ENCODE assay signal across 1 cellular context in genomic region chr17:18968945-18969887, GRCh38.
TF ChIP-seq lines count a peak whose summit lies in the region.

No MANE protein-coding gene starts in this region.

TF ChIP-seq in HepG2, 621 proteins besides CTCF, POLR2A, EP300 and RAD21 (continued from another document and continues in another):
- TF ChIP-seq ZHX1 (CRISPR knock-in tag; IDR thresholded peaks at IDR 0.05; ENCODE audit: low read depth) = no peak
- no peak for TF ChIP-seq POLR2AphosphoS5 (IDR thresholded peaks at IDR 0.05; ENCODE audit: low read depth, low read length)
- TF ChIP-seq MTF1 (CRISPR knock-in tag; IDR thresholded peaks at IDR 0.05) = no peak
- TF ChIP-seq, protein P1, sequence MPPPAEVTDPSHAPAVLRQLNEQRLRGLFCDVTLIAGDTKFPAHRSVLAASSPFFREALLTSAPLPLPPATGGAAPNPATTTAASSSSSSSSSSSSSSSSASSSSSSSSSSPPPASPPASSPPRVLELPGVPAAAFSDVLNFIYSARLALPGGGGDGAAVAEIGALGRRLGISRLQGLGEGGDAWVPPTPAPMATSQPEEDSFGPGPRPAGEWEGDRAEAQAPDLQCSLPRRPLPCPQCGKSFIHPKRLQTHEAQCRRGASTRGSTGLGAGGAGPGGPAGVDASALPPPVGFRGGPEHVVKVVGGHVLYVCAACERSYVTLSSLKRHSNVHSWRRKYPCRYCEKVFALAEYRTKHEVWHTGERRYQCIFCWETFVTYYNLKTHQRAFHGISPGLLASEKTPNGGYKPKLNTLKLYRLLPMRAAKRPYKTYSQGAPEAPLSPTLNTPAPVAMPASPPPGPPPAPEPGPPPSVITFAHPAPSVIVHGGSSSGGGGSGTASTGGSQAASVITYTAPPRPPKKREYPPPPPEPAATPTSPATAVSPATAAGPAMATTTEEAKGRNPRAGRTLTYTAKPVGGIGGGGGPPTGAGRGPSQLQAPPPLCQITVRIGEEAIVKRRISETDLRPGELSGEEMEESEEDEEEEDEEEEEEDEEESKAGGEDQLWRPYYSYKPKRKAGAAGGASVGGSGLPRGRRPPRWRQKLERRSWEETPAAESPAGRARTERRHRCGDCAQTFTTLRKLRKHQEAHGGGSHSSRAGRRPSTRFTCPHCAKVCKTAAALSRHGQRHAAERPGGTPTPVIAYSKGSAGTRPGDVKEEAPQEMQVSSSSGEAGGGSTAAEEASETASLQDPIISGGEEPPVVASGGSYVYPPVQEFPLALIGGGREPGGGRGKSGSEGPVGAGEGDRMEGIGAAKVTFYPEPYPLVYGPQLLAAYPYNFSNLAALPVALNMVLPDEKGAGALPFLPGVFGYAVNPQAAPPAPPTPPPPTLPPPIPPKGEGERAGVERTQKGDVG (CRISPR knock-in tag; IDR thresholded peaks at IDR 0.05; ENCODE audit: borderline replicate concordance) = no peak
- TF ChIP-seq ZNF496 (CRISPR knock-in tag; IDR thresholded peaks at IDR 0.05; ENCODE audit: insufficient replicate concordance) = no peak
- no peak for TF ChIP-seq ZNF160 (CRISPR knock-in tag; IDR thresholded peaks at IDR 0.05)
- no peak for TF ChIP-seq FOXA3 (CRISPR knock-in tag; IDR thresholded peaks at IDR 0.05)
- TF ChIP-seq, protein P2, sequence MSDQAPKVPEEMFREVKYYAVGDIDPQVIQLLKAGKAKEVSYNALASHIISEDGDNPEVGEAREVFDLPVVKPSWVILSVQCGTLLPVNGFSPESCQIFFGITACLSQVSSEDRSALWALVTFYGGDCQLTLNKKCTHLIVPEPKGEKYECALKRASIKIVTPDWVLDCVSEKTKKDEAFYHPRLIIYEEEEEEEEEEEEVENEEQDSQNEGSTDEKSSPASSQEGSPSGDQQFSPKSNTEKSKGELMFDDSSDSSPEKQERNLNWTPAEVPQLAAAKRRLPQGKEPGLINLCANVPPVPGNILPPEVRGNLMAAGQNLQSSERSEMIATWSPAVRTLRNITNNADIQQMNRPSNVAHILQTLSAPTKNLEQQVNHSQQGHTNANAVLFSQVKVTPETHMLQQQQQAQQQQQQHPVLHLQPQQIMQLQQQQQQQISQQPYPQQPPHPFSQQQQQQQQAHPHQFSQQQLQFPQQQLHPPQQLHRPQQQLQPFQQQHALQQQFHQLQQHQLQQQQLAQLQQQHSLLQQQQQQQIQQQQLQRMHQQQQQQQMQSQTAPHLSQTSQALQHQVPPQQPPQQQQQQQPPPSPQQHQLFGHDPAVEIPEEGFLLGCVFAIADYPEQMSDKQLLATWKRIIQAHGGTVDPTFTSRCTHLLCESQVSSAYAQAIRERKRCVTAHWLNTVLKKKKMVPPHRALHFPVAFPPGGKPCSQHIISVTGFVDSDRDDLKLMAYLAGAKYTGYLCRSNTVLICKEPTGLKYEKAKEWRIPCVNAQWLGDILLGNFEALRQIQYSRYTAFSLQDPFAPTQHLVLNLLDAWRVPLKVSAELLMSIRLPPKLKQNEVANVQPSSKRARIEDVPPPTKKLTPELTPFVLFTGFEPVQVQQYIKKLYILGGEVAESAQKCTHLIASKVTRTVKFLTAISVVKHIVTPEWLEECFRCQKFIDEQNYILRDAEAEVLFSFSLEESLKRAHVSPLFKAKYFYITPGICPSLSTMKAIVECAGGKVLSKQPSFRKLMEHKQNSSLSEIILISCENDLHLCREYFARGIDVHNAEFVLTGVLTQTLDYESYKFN (CRISPR knock-in tag; conservative IDR thresholded peaks at IDR 0.05) = 0 out of 2 replicates have a peak, but pooled peaks have one; percentile 20
- TF ChIP-seq KLF15 (CRISPR knock-in tag; IDR thresholded peaks at IDR 0.05; ENCODE audit: borderline replicate concordance) = no peak
- no peak for TF ChIP-seq KDM1A (CRISPR knock-in tag; IDR thresholded peaks at IDR 0.05)
- TF ChIP-seq ATM (IDR thresholded peaks at IDR 0.05; ENCODE audit: borderline replicate concordance) = no peak
- no peak for TF ChIP-seq IKZF5 (CRISPR knock-in tag; IDR thresholded peaks at IDR 0.05)
- no peak for TF ChIP-seq MAFF (IDR thresholded peaks at IDR 0.05; ENCODE audit: low read depth, low read length)
- TF ChIP-seq ZNF614 (CRISPR knock-in tag; IDR thresholded peaks at IDR 0.05; ENCODE audit: borderline replicate concordance) = no peak
- TF ChIP-seq AGO2 (optimal IDR thresholded peaks at IDR 0.05; ENCODE audit: low read depth, low read length) = peak; percentile 94
- TF ChIP-seq AHR (CRISPR knock-in tag; IDR thresholded peaks at IDR 0.05) = no peak
- TF ChIP-seq EED (CRISPR knock-in tag; IDR thresholded peaks at IDR 0.05) = no peak
- TF ChIP-seq, protein P3, sequence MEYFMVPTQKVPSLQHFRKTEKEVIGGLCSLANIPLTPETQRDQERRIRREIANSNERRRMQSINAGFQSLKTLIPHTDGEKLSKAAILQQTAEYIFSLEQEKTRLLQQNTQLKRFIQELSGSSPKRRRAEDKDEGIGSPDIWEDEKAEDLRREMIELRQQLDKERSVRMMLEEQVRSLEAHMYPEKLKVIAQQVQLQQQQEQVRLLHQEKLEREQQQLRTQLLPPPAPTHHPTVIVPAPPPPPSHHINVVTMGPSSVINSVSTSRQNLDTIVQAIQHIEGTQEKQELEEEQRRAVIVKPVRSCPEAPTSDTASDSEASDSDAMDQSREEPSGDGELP (IDR thresholded peaks at IDR 0.05; ENCODE audit: borderline replicate concordance, low read depth) = no peak
- no peak for TF ChIP-seq ZNF414 (CRISPR knock-in tag; IDR thresholded peaks at IDR 0.05)
- no peak for TF ChIP-seq RORA (CRISPR knock-in tag; IDR thresholded peaks at IDR 0.05)
- TF ChIP-seq MXD1 (CRISPR knock-in tag; IDR thresholded peaks at IDR 0.05) = no peak
- TF ChIP-seq, protein P4, sequence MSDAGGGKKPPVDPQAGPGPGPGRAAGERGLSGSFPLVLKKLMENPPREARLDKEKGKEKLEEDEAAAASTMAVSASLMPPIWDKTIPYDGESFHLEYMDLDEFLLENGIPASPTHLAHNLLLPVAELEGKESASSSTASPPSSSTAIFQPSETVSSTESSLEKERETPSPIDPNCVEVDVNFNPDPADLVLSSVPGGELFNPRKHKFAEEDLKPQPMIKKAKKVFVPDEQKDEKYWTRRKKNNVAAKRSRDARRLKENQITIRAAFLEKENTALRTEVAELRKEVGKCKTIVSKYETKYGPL (CRISPR knock-in tag; IDR thresholded peaks at IDR 0.05) = no peak
- TF ChIP-seq, protein P5, sequence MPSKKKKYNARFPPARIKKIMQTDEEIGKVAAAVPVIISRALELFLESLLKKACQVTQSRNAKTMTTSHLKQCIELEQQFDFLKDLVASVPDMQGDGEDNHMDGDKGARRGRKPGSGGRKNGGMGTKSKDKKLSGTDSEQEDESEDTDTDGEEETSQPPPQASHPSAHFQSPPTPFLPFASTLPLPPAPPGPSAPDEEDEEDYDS (CRISPR knock-in tag; IDR thresholded peaks at IDR 0.05) = no peak
- no peak for TF ChIP-seq ATF1 (CRISPR knock-in tag; IDR thresholded peaks at IDR 0.05)
- no peak for TF ChIP-seq IRX3 (CRISPR knock-in tag; IDR thresholded peaks at IDR 0.05; ENCODE audit: borderline replicate concordance, low read depth)
- no peak for TF ChIP-seq PRDM10 (CRISPR knock-in tag; IDR thresholded peaks at IDR 0.05; ENCODE audit: low read depth)
- no peak for TF ChIP-seq MZF1 (CRISPR knock-in tag; IDR thresholded peaks at IDR 0.05; ENCODE audit: borderline replicate concordance)
- TF ChIP-seq ATF7-NPFF (CRISPR knock-in tag; IDR thresholded peaks at IDR 0.05; ENCODE audit: low read depth) = no peak
- TF ChIP-seq YEATS4 (CRISPR knock-in tag; IDR thresholded peaks at IDR 0.05; ENCODE audit: borderline replicate concordance) = no peak
- TF ChIP-seq SKI (IDR thresholded peaks at IDR 0.05; ENCODE audit: partially characterized antibody) = no peak
- no peak for TF ChIP-seq PITX1 (CRISPR knock-in tag; IDR thresholded peaks at IDR 0.05)
- no peak for TF ChIP-seq ZNF281 (CRISPR knock-in tag; IDR thresholded peaks at IDR 0.05; ENCODE audit: borderline replicate concordance)
